Comparison of ENCODE assay signal across 29 cellular contexts in genomic region chr5:118888556-118888955, GRCh38.
"Had no signal": no experiment of that assay in that cellular context is flagged by ENCODE, and none has a peak within 500 bp of the region (broad histone marks: within the 10 kb centered on the region; RNA-seq: fewer than 3 reads in every experiment).

No MANE protein-coding gene starts in this region.

- H3K27me3 ChIP-seq: colonic mucosa, esophagus muscularis mucosa, foreskin keratinocyte, gastroesophageal sphincter, heart left ventricle, ovary, sigmoid colon, spleen, testis, tibial artery, upper lobe of left lung had no signal

- H3K36me3 ChIP-seq: colonic mucosa, esophagus muscularis mucosa, gastroesophageal sphincter, heart left ventricle, lower lobe of right lung, ovary, sigmoid colon, spleen, tibial artery, upper lobe of left lung had no signal

- ATAC-seq: foreskin keratinocyte; gastroesophageal sphincter; heart left ventricle; left ventricle myocardium superior; lower lobe of right lung; natural killer cell; psoas muscle; right cardiac atrium; stimulated activated memory B cell treated with anti-CD40 and anti-IgM and Interleukin-4, amounts not matched to agents 10 μg/mL and 1 μg/mL and 100 μg/mL, for 72 hours; stimulated activated naive CD8-positive, alpha-beta T cell treated with anti-CD3 and anti-CD28 coated beads, Interleukin-15, Interleukin-2, amounts not matched to agents 100 U/mL and 50 U/mL, for 24 hours had no signal

- H3K4me3 ChIP-seq: colonic mucosa, esophagus muscularis mucosa, gastroesophageal sphincter, heart left ventricle, lower lobe of right lung, ovary, psoas muscle, sigmoid colon, skin epidermis, spleen, testis, tibial artery, upper lobe of left lung had no signal

- H3K9me3 ChIP-seq: colonic mucosa, esophagus muscularis mucosa, gastroesophageal sphincter, heart left ventricle, lower lobe of right lung, ovary, psoas muscle, sigmoid colon, spleen, testis, tibial artery, upper lobe of left lung had no signal

- H3K4me1 ChIP-seq: colonic mucosa, esophagus muscularis mucosa, foreskin keratinocyte, gastroesophageal sphincter, lower lobe of right lung, spleen, testis, tibial artery, upper lobe of left lung had no signal

- H3K27ac ChIP-seq: colonic mucosa, esophagus muscularis mucosa, foreskin keratinocyte, gastroesophageal sphincter, heart left ventricle, lower lobe of right lung, ovary, psoas muscle, sigmoid colon, skin epidermis, spleen, testis, tibial artery, upper lobe of left lung had no signal

- FAIRE-seq: endothelial cell of umbilical vein, keratinocyte, urothelium cell line had no signal

- DNase-seq: colonic mucosa; dermis blood vessel endothelial cell; effector memory CD4-positive, alpha-beta T cell; foreskin keratinocyte; heart left ventricle; hippocampal formation; left ventricle myocardium superior; lower lobe of right lung; natural killer cell; occipital lobe; ovary; posterior cingulate gyrus; psoas muscle; right cardiac atrium; sigmoid colon; spleen; stimulated activated CD4-positive, alpha-beta T cell treated with anti-CD3 and anti-CD28 coated beads, Interleukin-4, amount 100 ng/mL, for 4 hours; stimulated activated naive CD8-positive, alpha-beta T cell treated with anti-CD3 and anti-CD28 coated beads, Interleukin-15, Interleukin-2, amounts not matched to agents 100 U/mL and 50 U/mL, for 24 hours; substantia nigra; testis; tibial artery; upper lobe of left lung had no signal
